Comparison of ENCODE assay signal across 1 cellular context in genomic region chr18:28204154-28204553, GRCh38.
A peak's percentile ranks its signal among the peaks of the same experiment; 100 is the strongest.
TF ChIP-seq lines count a peak whose summit lies in the region.

No MANE protein-coding gene starts in this region.

TF ChIP-seq in SK-N-SH, 30 proteins besides CTCF, POLR2A, EP300 and RAD21 (continued from another document):
- TF ChIP-seq USF1 (IDR thresholded peaks at IDR 0.05; ENCODE audit: borderline replicate concordance, low read depth) = no peak
- peak; percentile 92 for TF ChIP-seq TEAD4 (IDR thresholded peaks at IDR 0.05; ENCODE audit: borderline replicate concordance, insufficient read depth)
- TF ChIP-seq IRF3 (IDR thresholded peaks at IDR 0.05; ENCODE audit: low read depth, low read length) = no peak
- TF ChIP-seq MEF2A (IDR thresholded peaks at IDR 0.05; ENCODE audit: borderline replicate concordance, low read depth) = 0 out of 2 replicates have a peak, but pooled peaks have one; percentile 59
- TF ChIP-seq GABPA (IDR thresholded peaks at IDR 0.05; ENCODE audit: low read depth) = no peak
- peak; percentile 86 for TF ChIP-seq PBX3 (IDR thresholded peaks at IDR 0.05)
- 0 out of 2 replicates have a peak, but pooled peaks have one; percentile 29 for TF ChIP-seq ZBTB33 (IDR thresholded peaks at IDR 0.05; ENCODE audit: borderline replicate concordance, low read depth)
- no peak for TF ChIP-seq NRF1 (IDR thresholded peaks at IDR 0.05; ENCODE audit: low read depth, low read length)
- TF ChIP-seq GATA2 (CRISPR knock-in tag; IDR thresholded peaks at IDR 0.05) = no peak
- TF ChIP-seq TCF12 (IDR thresholded peaks at IDR 0.05) = peak; percentile 84
- no peak for TF ChIP-seq RFX5 (IDR thresholded peaks at IDR 0.05; ENCODE audit: low read length)
- no peak for TF ChIP-seq ELF1 (IDR thresholded peaks at IDR 0.05)
- TF ChIP-seq USF2 (IDR thresholded peaks at IDR 0.05; ENCODE audit: borderline replicate concordance, low read depth, low read length) = no peak
TF ChIP-seq in SK-N-SH: peak in this region for 11.
